In genomic region chr11:35838071-35838470, GRCh38 we compare ENCODE assay signal across 1 cellular context.
TF ChIP-seq lines count a peak whose summit lies in the region.

No MANE protein-coding gene starts in this region.

TF ChIP-seq in IMR-90, 13 proteins besides CTCF, POLR2A, EP300 and RAD21 (continued from another document):
- no peak for TF ChIP-seq ELK1 (IDR thresholded peaks at IDR 0.05; ENCODE audit: borderline replicate concordance, low read depth, low read length)
